In the genomic region with DNA sequence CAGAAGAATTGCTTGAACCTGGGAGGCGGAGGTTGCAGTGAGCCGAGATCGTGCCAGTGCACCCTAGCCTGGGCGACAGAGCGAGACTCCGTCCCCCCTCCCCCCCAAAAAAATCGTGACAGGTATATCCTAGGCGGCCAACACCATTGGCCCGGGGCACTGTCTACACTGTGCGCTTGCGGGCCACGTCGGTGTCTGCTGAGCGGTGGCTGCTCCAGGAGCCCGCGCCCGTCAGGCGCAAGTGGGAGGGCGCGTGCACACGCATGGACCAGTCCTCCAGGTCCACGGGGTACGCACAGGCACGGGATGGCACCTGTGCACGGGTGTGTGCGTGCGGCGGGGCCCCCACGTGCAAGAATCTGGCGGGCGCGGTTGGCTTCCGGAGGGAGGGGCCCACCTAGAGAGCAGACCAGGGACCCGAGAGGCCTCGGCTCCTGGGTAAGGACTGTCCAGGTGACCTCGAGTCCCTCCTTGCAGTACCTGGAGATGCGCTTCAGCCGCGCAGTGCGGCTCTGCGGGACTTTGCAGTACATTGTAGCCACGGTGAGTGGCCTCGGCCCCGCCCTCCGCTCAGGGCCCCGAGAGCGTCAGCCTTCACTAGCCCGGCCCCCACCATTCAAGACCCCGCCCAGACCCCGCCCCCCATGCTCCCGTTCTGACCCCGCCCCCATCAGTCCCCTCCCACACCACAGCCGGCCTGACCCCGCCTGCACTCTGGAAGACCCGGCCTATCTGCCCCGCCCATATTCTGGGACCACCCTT, we compare ENCODE assay signal across 2 cellular contexts.
A peak's percentile ranks its signal among the peaks of the same experiment; 100 is the strongest.
TF ChIP-seq lines count a peak whose summit lies in the region.

No MANE protein-coding gene starts in this region.

TF ChIP-seq in HCT116, 20 proteins besides CTCF, POLR2A, EP300 and RAD21:
- no peak for TF ChIP-seq EGR1 (IDR thresholded peaks at IDR 0.05; ENCODE audit: low read depth)
- TF ChIP-seq, protein P1, sequence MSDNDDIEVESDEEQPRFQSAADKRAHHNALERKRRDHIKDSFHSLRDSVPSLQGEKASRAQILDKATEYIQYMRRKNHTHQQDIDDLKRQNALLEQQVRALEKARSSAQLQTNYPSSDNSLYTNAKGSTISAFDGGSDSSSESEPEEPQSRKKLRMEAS (IDR thresholded peaks at IDR 0.05): peak; percentile 68
- TF ChIP-seq EZH2 (IDR thresholded peaks at IDR 0.05): no peak
- no peak for TF ChIP-seq ZNF274 (IDR thresholded peaks at IDR 0.05; ENCODE audit: low read depth, low read length)
- TF ChIP-seq JUND (IDR thresholded peaks at IDR 0.05): no peak
- TF ChIP-seq ELF1 (IDR thresholded peaks at IDR 0.05; ENCODE audit: borderline replicate concordance, low read depth): no peak
- TF ChIP-seq ZFX (IDR thresholded peaks at IDR 0.05): peak; percentile 27; the same call in 1 of the 2 replicates
- TF ChIP-seq, protein P2, sequence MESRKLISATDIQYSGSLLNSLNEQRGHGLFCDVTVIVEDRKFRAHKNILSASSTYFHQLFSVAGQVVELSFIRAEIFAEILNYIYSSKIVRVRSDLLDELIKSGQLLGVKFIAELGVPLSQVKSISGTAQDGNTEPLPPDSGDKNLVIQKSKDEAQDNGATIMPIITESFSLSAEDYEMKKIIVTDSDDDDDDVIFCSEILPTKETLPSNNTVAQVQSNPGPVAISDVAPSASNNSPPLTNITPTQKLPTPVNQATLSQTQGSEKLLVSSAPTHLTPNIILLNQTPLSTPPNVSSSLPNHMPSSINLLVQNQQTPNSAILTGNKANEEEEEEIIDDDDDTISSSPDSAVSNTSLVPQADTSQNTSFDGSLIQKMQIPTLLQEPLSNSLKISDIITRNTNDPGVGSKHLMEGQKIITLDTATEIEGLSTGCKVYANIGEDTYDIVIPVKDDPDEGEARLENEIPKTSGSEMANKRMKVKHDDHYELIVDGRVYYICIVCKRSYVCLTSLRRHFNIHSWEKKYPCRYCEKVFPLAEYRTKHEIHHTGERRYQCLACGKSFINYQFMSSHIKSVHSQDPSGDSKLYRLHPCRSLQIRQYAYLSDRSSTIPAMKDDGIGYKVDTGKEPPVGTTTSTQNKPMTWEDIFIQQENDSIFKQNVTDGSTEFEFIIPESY (IDR thresholded peaks at IDR 0.05; ENCODE audit: extremely low read depth, insufficient replicate concordance, low read length): no peak
- TF ChIP-seq SIN3A (IDR thresholded peaks at IDR 0.05; ENCODE audit: low read depth): no peak
- TF ChIP-seq POLR2AphosphoS5 (IDR thresholded peaks at IDR 0.05; ENCODE audit: low read depth, low read length): peak; percentile 59; the same call in 1 of the 2 replicates
- TF ChIP-seq CEBPB (IDR thresholded peaks at IDR 0.05; ENCODE audit: low read depth): no peak
- no peak for TF ChIP-seq SP1 (IDR thresholded peaks at IDR 0.05; ENCODE audit: low read depth)
- no peak for TF ChIP-seq SRF (IDR thresholded peaks at IDR 0.05; ENCODE audit: low read depth)
TF ChIP-seq in HCT116: peak in this region for 3.

TF ChIP-seq in GM12878, 131 proteins besides CTCF, POLR2A, EP300 and RAD21:
- TF ChIP-seq, protein P1 (IDR thresholded peaks at IDR 0.05; ENCODE audit: low read depth, low read length): peak; percentile 30; the same call in 1 of the 2 replicates
- TF ChIP-seq ZZZ3 (IDR thresholded peaks at IDR 0.05; ENCODE audit: control insufficient read depth, insufficient read length, low read depth) (no peak), BHLHE40 (IDR thresholded peaks at IDR 0.05; ENCODE audit: borderline replicate concordance in 1 of 2, low read depth in 2 of 2, low read length in 1 of 2) (peak; percentile 55 to 88)
